ENCODE assay signal across 1 cellular context in genomic region chr1:154883919-154884867, GRCh38.
TF ChIP-seq lines count a peak whose summit lies in the region.

No MANE protein-coding gene starts in this region.

TF ChIP-seq in endothelial cell of umbilical vein, 7 proteins besides CTCF, POLR2A, EP300 and RAD21:
- TF ChIP-seq MAX (IDR thresholded peaks at IDR 0.05; ENCODE audit: insufficient read depth, insufficient read length) = no peak
- no peak for TF ChIP-seq POLR2AphosphoS5 (IDR thresholded peaks at IDR 0.05; ENCODE audit: insufficient read depth, low read depth, low read length)
- no peak for TF ChIP-seq EZH2 (IDR thresholded peaks at IDR 0.05; ENCODE audit: borderline replicate concordance, low read depth, low read length, severe bottlenecking)
- no peak for TF ChIP-seq FOS (IDR thresholded peaks at IDR 0.05; ENCODE audit: borderline replicate concordance, insufficient read depth, low read length)
- TF ChIP-seq JUN (IDR thresholded peaks at IDR 0.05; ENCODE audit: borderline replicate concordance, insufficient read depth, insufficient read length, low read depth) = no peak
